10 cellular contexts compared by ENCODE assay signal in genomic region chr9:134344068-134344820, GRCh38. TPM values are rescaled to one million over a fixed set of nuclear protein-coding genes. Genes with fewer than 3 reads are reported as not detected.
DNase-seq lines count a peak whose midpoint lies in the region; ATAC-seq and TF ChIP-seq lines count a peak whose summit lies in the region.
"Had no signal": no experiment of that assay in that cellular context is flagged by ENCODE, and none has a peak within 500 bp of the region (broad histone marks: within the 10 kb centered on the region; RNA-seq: fewer than 3 reads in every experiment).

No MANE protein-coding gene starts in this region.

- no peaks in the 10 kb centered on the region for H3K9me3 ChIP-seq in BLaER1 treated with 17β-estradiol and CSF1 and Interleukin-3, amounts not matched to agents 10 nM and 100 nM (replicated peaks in 1 of 11)
- no peaks in the 10 kb centered on the region for H3K9me3 ChIP-seq in SK-N-MC (ENCODE audit: low read depth, low read length)
- no peaks in the 10 kb centered on the region for H3K9me3 ChIP-seq in neuronal stem cell (replicated peaks in 1 of 2; ENCODE audit: control insufficient read depth in 2 of 2, insufficient read depth in 1 of 2, low read depth in 1 of 2, low read length in 2 of 2)

- peak overlapping the region; percentile 45 to 95 (median 86); a peak in 21 of 22 replicates for H3K27ac ChIP-seq in BLaER1 treated with 17β-estradiol and CSF1 and Interleukin-3, amounts not matched to agents 10 nM and 100 nM
- H3K27ac ChIP-seq in SK-N-MC: peak overlapping the region; percentile 86
- H3K27ac ChIP-seq in coronary artery: peak overlapping the region in 1 of 2 donors; percentile 86
- H3K27ac ChIP-seq in neuronal stem cell (replicated peaks; ENCODE audit: low read length): no peak overlapping the region

- no peak overlapping the region for H2AFZ ChIP-seq in neuronal stem cell (ENCODE audit: low read length)

- H2BK15ac ChIP-seq in neuronal stem cell (ENCODE audit: low read length): no peak overlapping the region

- peak overlapping the region; percentile 49 to 79 (median 67); a peak in 21 of 22 replicates for H3K9ac ChIP-seq in BLaER1 treated with 17β-estradiol and CSF1 and Interleukin-3, amounts not matched to agents 10 nM and 100 nM
- peak overlapping the region; percentile 53 for H3K9ac ChIP-seq in SK-N-MC (ENCODE audit: insufficient read length)
- peak overlapping the region; percentile 77 for H3K9ac ChIP-seq in neuronal stem cell (ENCODE audit: low read depth, low read length, poor library complexity)

- peaks cover 72% of the 10 kb centered on the region for H3K79me1 ChIP-seq in neuronal stem cell (ENCODE audit: low read depth, low read length)

- H3K18ac ChIP-seq in neuronal stem cell (ENCODE audit: low read length): peak overlapping the region; percentile 44

- WGBS in neuronal stem cell (ENCODE audit: extremely low coverage in 2 of 2, insufficient read length in 2 of 2, insufficient replicate concordance in 1 of 2), 2 donors: no CpG with 5 or more reads among the region's 17 CpGs

- ATAC-seq in HG02678 (IDR thresholded peaks at IDR 0.05; ENCODE audit: unreplicated experiment): no peak

- DNase-seq in SK-N-MC (ENCODE audit: low read depth, low spot score) (no peak), coronary artery (ENCODE audit: low spot score) (no peak), neuronal stem cell (ENCODE audit: low spot score) (no peak), NCI-H226 (no peak), mesenteric fat pad (ENCODE audit: low spot score) (no peak), GM10266 (ENCODE audit: extremely low spot score) (no peak)
- DNase-seq: HCEC 1CT, small intestine had no signal

- peak overlapping the region; percentile 87 to 99 (median 92) for H3K4me2 ChIP-seq in BLaER1 treated with 17β-estradiol and CSF1 and Interleukin-3, amounts not matched to agents 10 nM and 100 nM
- H3K4me2 ChIP-seq in neuronal stem cell (ENCODE audit: insufficient read depth, low read length, poor library complexity, severe bottlenecking): no peak overlapping the region

- no peak overlapping the region for H4K91ac ChIP-seq in neuronal stem cell (ENCODE audit: low read depth, low read length, poor library complexity)

- no peak for TF ChIP-seq CTCF in coronary artery (IDR thresholded peaks at IDR 0.05)
- no peak for TF ChIP-seq CTCF in GM10266 (IDR thresholded peaks at IDR 0.05; ENCODE audit: control insufficient read depth, insufficient read depth, low read depth, missing control alignments)

- H2BK120ac ChIP-seq in neuronal stem cell (ENCODE audit: low read depth, low read length): no peak overlapping the region

- peak overlapping the region; percentile 96 for H3K14ac ChIP-seq in neuronal stem cell (ENCODE audit: low read length)

- no peak overlapping the region for H2BK5ac ChIP-seq in neuronal stem cell (ENCODE audit: low read length)

- no peak overlapping the region for H4K8ac ChIP-seq in neuronal stem cell (ENCODE audit: low read depth, low read length)

- no peak overlapping the region for H2BK12ac ChIP-seq in neuronal stem cell (ENCODE audit: low read length)

- peak overlapping the region; percentile 15 for H2AK5ac ChIP-seq in neuronal stem cell (ENCODE audit: low read depth, low read length)

- H3K23ac ChIP-seq in neuronal stem cell (ENCODE audit: low read depth, low read length, poor library complexity): peak overlapping the region; percentile 67

- H3K36me3 ChIP-seq in BLaER1 treated with 17β-estradiol and CSF1 and Interleukin-3, amounts not matched to agents 10 nM and 100 nM: peaks cover 0 to 11% (median 0%) of the 10 kb centered on the region in 11 experiments; a peak in 3 of 22 replicates
- no peaks in the 10 kb centered on the region for H3K36me3 ChIP-seq in SK-N-MC (ENCODE audit: insufficient read depth, low read length)
- H3K36me3 ChIP-seq in neuronal stem cell (replicated peaks in 1 of 2; ENCODE audit: control insufficient read depth in 2 of 2, insufficient read depth in 2 of 2, low read length in 2 of 2): peaks cover 0 to 7% of the 10 kb centered on the region in 2 donors

- peaks cover 100% of the 10 kb centered on the region in 10 experiments for H3K4me1 ChIP-seq in BLaER1 treated with 17β-estradiol and CSF1 and Interleukin-3, amounts not matched to agents 10 nM and 100 nM
- H3K4me1 ChIP-seq in neuronal stem cell (ENCODE audit: control insufficient read depth in 2 of 2, insufficient read depth in 1 of 2, low read depth in 1 of 2, low read length in 2 of 2): peaks cover 0 to 21% of the 10 kb centered on the region in 2 donors

- peaks cover 76 to 100% (median 97%) of the 10 kb centered on the region in 11 experiments for H4K20me1 ChIP-seq in BLaER1 treated with 17β-estradiol and CSF1 and Interleukin-3, amounts not matched to agents 10 nM and 100 nM

- H3K4ac ChIP-seq in neuronal stem cell (ENCODE audit: low read length): peak overlapping the region; percentile 66

- no peaks in the 10 kb centered on the region for H3K27me3 ChIP-seq in BLaER1 treated with 17β-estradiol and CSF1 and Interleukin-3, amounts not matched to agents 10 nM and 100 nM
- H3K27me3 ChIP-seq in neuronal stem cell (ENCODE audit: control insufficient read depth in 3 of 3, insufficient read depth in 3 of 3, low read depth in 1 of 3, low read length in 3 of 3): no peaks in the 10 kb centered on the region

- peak overlapping the region in 6 of 10 experiments; percentile 3 to 59 (median 36); a peak in 10 of 20 replicates for H3K4me3 ChIP-seq in BLaER1 treated with 17β-estradiol and CSF1 and Interleukin-3, amounts not matched to agents 10 nM and 100 nM
- H3K4me3 ChIP-seq in SK-N-MC (peak overlapping the region; percentile 27; the same call in 1 of the 2 replicates), coronary artery (peak overlapping the region; percentile 28), neuronal stem cell (ENCODE audit: low read length in 2 of 2) (no peak overlapping the region)

RNA-seq across cellular contexts. Expression of gene RXRA, which starts 18.0 kb away (rescaled TPM):
- polyA plus RNA-seq in neuronal stem cell (2013, experiment 1 of 2): 36.1 TPM
- polyA plus RNA-seq in neuronal stem cell (2013, experiment 2 of 2): 36.3 TPM
- total RNA-seq in mesenteric fat pad: 129 TPM

Comparison
In these comparisons a context has a peak if more than half of its experiments do, and no peak if none do; other contexts are left out.
1. H3K4me3 ChIP-seq: peak in BLaER1 treated with 17β-estradiol and CSF1 and Interleukin-3, amounts not matched to agents 10 nM and 100 nM (6 of 10), SK-N-MC (single experiment) and coronary artery (single experiment); none in neuronal stem cell (0 of 2).
2. Peak in every context shown above with its lines, with median percentiles within 50 percentile points of each other: H3K9ac ChIP-seq.